13 cellular contexts compared by ENCODE assay signal in genomic region chr2:30894498-30895119, GRCh38.
"Had no signal": no experiment of that assay in that cellular context is flagged by ENCODE, and none has a peak within 500 bp of the region (broad histone marks: within the 10 kb centered on the region; RNA-seq: fewer than 3 reads in every experiment).

No MANE protein-coding gene starts in this region.

- DNase-seq: activated B cell treated with CpG ODN at 0.5 μM for 24 hours; activated CD4-positive, alpha-beta T cell treated with anti-CD3 and anti-CD28 coated beads for 48 hours; activated CD8-positive, alpha-beta memory T cell treated with anti-CD3 and anti-CD28 coated beads, Interleukin-2, amount 50 U/mL, for 4 hours; activated CD8-positive, alpha-beta T cell treated with anti-CD3 and anti-CD28 coated beads, Interleukin-2, amount 10 ng/mL, durations not matched to agents 7 days and 5 days; activated effector memory CD4-positive, alpha-beta T cell treated with anti-CD3 and anti-CD28 coated beads, Interleukin-2, amount 50 U/mL, for 16 hours; activated T-cell treated with anti-CD3 and anti-CD28 coated beads, Interleukin-2, amount 50 U/mL, for 48 hours; islet precursor cell; naive B cell; ovary; stimulated activated CD4-positive, alpha-beta T cell treated with anti-CD3 and anti-CD28 coated beads, Interleukin-2, amount 100 ng/mL, for 48 hours; thyroid gland had no signal

- H3K4me1 ChIP-seq: thyroid gland had no signal

- H3K4me3 ChIP-seq: cardiac muscle cell, ovary, thyroid gland had no signal

- H3K27ac ChIP-seq: cardiac muscle cell, ovary, thyroid gland had no signal

- H3K27me3 ChIP-seq: cardiac muscle cell, ovary, thyroid gland had no signal

- H3K36me3 ChIP-seq: cardiac muscle cell, ovary, thyroid gland had no signal

- ATAC-seq: activated CD8-positive, alpha-beta T cell treated with anti-CD3 and anti-CD28 coated beads, Interleukin-2, amount 10 ng/mL, durations not matched to agents 7 days and 5 days; stimulated activated memory B cell treated with anti-CD40 and anti-IgM and Interleukin-4, amounts not matched to agents 10 μg/mL and 1 μg/mL and 100 μg/mL, for 72 hours had no signal

- H3K9me3 ChIP-seq: ovary, thyroid gland had no signal
